In genomic region chr14:90715495-90715894, GRCh38 we compare ENCODE assay signal across 24 cellular contexts.
A peak's percentile ranks its signal among the peaks of the same experiment; 100 is the strongest.
DNase-seq lines count a peak whose midpoint lies in the region; ATAC-seq and TF ChIP-seq lines count a peak whose summit lies in the region.
"Had no signal": no experiment of that assay in that cellular context is flagged by ENCODE, and none has a peak within 500 bp of the region (broad histone marks: within the 10 kb centered on the region; RNA-seq: fewer than 3 reads in every experiment).

No MANE protein-coding gene starts in this region.

- no peaks in the 10 kb centered on the region for H4K20me1 ChIP-seq in mammary epithelial cell (ENCODE audit: insufficient read depth, low read length)
- H4K20me1 ChIP-seq: BLaER1 had no signal

- peaks cover 29% of the 10 kb centered on the region for H3K36me3 Mint-ChIP-seq in nephron progenitor cell (ENCODE audit: low read depth)
- H3K36me3 Mint-ChIP-seq: CD4-positive, alpha-beta memory T cell had no signal

- TF ChIP-seq CTCF in breast epithelium (IDR thresholded peaks at IDR 0.05) (no peak), mammary epithelial cell (conservative IDR thresholded peaks at IDR 0.05 in 1 of 2, IDR thresholded peaks at IDR 0.05 in 1 of 2; ENCODE audit: extremely low read depth in 1 of 2, insufficient read depth in 1 of 2, low read depth in 1 of 2, low read length in 2 of 2) (no peak), nephron progenitor cell (IDR thresholded peaks at IDR 0.05) (no peak)

- H3K27ac ChIP-seq in breast epithelium (peak overlapping the region; percentile 23 to 57), mammary epithelial cell (ENCODE audit: insufficient read depth, low read depth, low read length) (no peak overlapping the region), skeletal muscle tissue (ENCODE audit: low read depth, low read length) (peak overlapping the region; percentile 15)
- H3K27ac ChIP-seq: 22Rv1, BLaER1 had no signal

- no peak for TF ChIP-seq POLR2A in breast epithelium (IDR thresholded peaks at IDR 0.05)

- WGBS in mammary epithelial cell (ENCODE audit: low coverage, missing lambda C conversion rate): 100% methylated on average over 2 of the region's 2 CpGs

- peak overlapping the region; percentile 47 for H3K27ac Mint-ChIP-seq in nephron progenitor cell
- H3K27ac Mint-ChIP-seq: CD4-positive, alpha-beta memory T cell had no signal

- ATAC-seq in GM21423 (IDR thresholded peaks at IDR 0.05; ENCODE audit: unreplicated experiment) (no peak), HG03469 (IDR thresholded peaks at IDR 0.05; ENCODE audit: unreplicated experiment) (no peak)
- ATAC-seq: GM12878 had no signal

- DNase-seq in breast epithelium (ENCODE audit: low spot score in 2 of 2): no peak
- DNase-seq in mammary epithelial cell: no peak
- DNase-seq in nephron progenitor cell: no peak
- no peak for DNase-seq in NCI-H1436 treated with DMSO at 0.1 percent for 48 hours (lab: John Stamatoyannopoulos, UW)
- DNase-seq in NCI-H1092 (lab: John Stamatoyannopoulos, UW): no peak
- DNase-seq: ACHN; CD4-positive, alpha-beta memory T cell; DND-41; H9; KG1; NCI-H1105; NCI-H1694; NCI-H2081 treated with DMSO at 0.1 percent for 48 hours; NCI-H2171 treated with DMSO at 0.1 percent for 48 hours; NCI-H446; NCI-H526; RPMI8226; SHP77 had no signal

- H3K4me1 Mint-ChIP-seq in nephron progenitor cell: peaks cover 55% of the 10 kb centered on the region
- H3K4me1 Mint-ChIP-seq: CD4-positive, alpha-beta memory T cell had no signal

- H3K4me3 Mint-ChIP-seq in nephron progenitor cell: peak overlapping the region; percentile 5
- H3K4me3 Mint-ChIP-seq: CD4-positive, alpha-beta memory T cell; H9 had no signal

- H3K36me3 ChIP-seq in breast epithelium (no peaks in the 10 kb centered on the region), mammary epithelial cell (ENCODE audit: insufficient read depth, low read length) (no peaks in the 10 kb centered on the region), skeletal muscle tissue (ENCODE audit: control insufficient read depth in 3 of 3, insufficient read depth in 3 of 3, low read length in 3 of 3) (peaks cover 0 to 5% (median 4%) of the 10 kb centered on the region in 3 donors)

- H3K4me3 ChIP-seq in breast epithelium (no peak overlapping the region), mammary epithelial cell (replicated peaks in 1 of 3; ENCODE audit: insufficient read depth in 1 of 3, low read depth in 2 of 3, low read length in 3 of 3) (no peak overlapping the region), skeletal muscle tissue (ENCODE audit: low read length in 3 of 3) (no peak overlapping the region)
- H3K4me3 ChIP-seq: BLaER1, GM12878 had no signal

- BruUV-seq in mammary epithelial cell (replicated peaks; lab: Mats Ljungman, UMichigan): no TSS peak

- no peaks in the 10 kb centered on the region for H3K27me3 ChIP-seq in breast epithelium
- H3K27me3 ChIP-seq in mammary epithelial cell (ENCODE audit: insufficient read depth, low read length): no peaks in the 10 kb centered on the region
- H3K27me3 ChIP-seq in skeletal muscle tissue (ENCODE audit: control insufficient read depth in 3 of 3, insufficient read depth in 3 of 3, low read length in 3 of 3): no peaks in the 10 kb centered on the region
- H3K27me3 ChIP-seq: BLaER1 had no signal

- H3K9me3 Mint-ChIP-seq in nephron progenitor cell: no peaks in the 10 kb centered on the region
- H3K9me3 Mint-ChIP-seq: CD4-positive, alpha-beta memory T cell; H9 had no signal

- in situ Hi-C loops in mammary epithelial cell (cut with MboI; ENCODE audit: low sequenced_read_pairs in 2 of 2): no loop called here

- no peak overlapping the region for H2AFZ ChIP-seq in mammary epithelial cell (ENCODE audit: low read depth, low read length)

- intact Hi-C loops in breast epithelium (cut with DNase I; ENCODE audit: low total_unique reads) (no loop called here), mammary epithelial cell (cut with micrococcal nuclease) (no loop called here)

- H3K4me1 ChIP-seq in breast epithelium: no peaks in the 10 kb centered on the region
- H3K4me1 ChIP-seq in mammary epithelial cell (ENCODE audit: insufficient read depth, low read length): no peaks in the 10 kb centered on the region
- H3K4me1 ChIP-seq in skeletal muscle tissue (ENCODE audit: control insufficient read depth in 3 of 3, insufficient read depth in 3 of 3, low read length in 3 of 3): peaks cover 19 to 23% (median 21%) of the 10 kb centered on the region in 3 donors

- H3K9ac ChIP-seq in mammary epithelial cell (ENCODE audit: insufficient read depth, low read length): no peak overlapping the region
- H3K9ac ChIP-seq in skeletal muscle tissue (ENCODE audit: low read depth in 1 of 3, low read length in 3 of 3): no peak overlapping the region
- H3K9ac ChIP-seq: BLaER1 had no signal

- no peaks in the 10 kb centered on the region for H3K9me3 ChIP-seq in breast epithelium
- no peaks in the 10 kb centered on the region for H3K9me3 ChIP-seq in mammary epithelial cell (replicated peaks; ENCODE audit: insufficient read depth, low read length)
- no peaks in the 10 kb centered on the region for H3K9me3 ChIP-seq in skeletal muscle tissue (ENCODE audit: control insufficient read depth in 3 of 3, low read length in 3 of 3)
- H3K9me3 ChIP-seq: BLaER1 had no signal

- CTCF ChIA-PET in mammary epithelial cell (lab: Charles Lee; ENCODE audit: low non-redundant PET): no interaction called here

- dilution Hi-C loops in mammary epithelial cell (cut with HindIII; ENCODE audit: low sequenced_read_pairs): no loop called here

- peaks cover 7% of the 10 kb centered on the region for H3K27me3 Mint-ChIP-seq in nephron progenitor cell (ENCODE audit: low read depth, poor library complexity)

- H3K4me2 ChIP-seq in mammary epithelial cell (ENCODE audit: insufficient read depth, low read depth, low read length): no peak overlapping the region
- H3K4me2 ChIP-seq: BLaER1 had no signal

- no peaks in the 10 kb centered on the region for H3K79me2 ChIP-seq in mammary epithelial cell (ENCODE audit: insufficient read depth, low read length)
